9 cellular contexts compared by ENCODE assay signal in genomic region chr14:68249534-68250517, GRCh38.
DNase-seq lines count a peak whose midpoint lies in the region; ATAC-seq and TF ChIP-seq lines count a peak whose summit lies in the region.
"Had no signal": no experiment of that assay in that cellular context is flagged by ENCODE, and none has a peak within 500 bp of the region (broad histone marks: within the 10 kb centered on the region; RNA-seq: fewer than 3 reads in every experiment).

No MANE protein-coding gene starts in this region.

- no peak overlapping the region for H2BK15ac ChIP-seq in mesendoderm (replicated peaks; ENCODE audit: low read depth)
- no peak overlapping the region for H2BK15ac ChIP-seq in neuronal stem cell (ENCODE audit: low read length)

- H3K27me3 ChIP-seq in right atrium auricular region (no peaks in the 10 kb centered on the region), breast epithelium (no peaks in the 10 kb centered on the region), mesendoderm (ENCODE audit: insufficient read depth, low read length, poor library complexity) (no peaks in the 10 kb centered on the region), neuronal stem cell (ENCODE audit: control insufficient read depth in 3 of 3, insufficient read depth in 3 of 3, low read depth in 1 of 3, low read length in 3 of 3) (no peaks in the 10 kb centered on the region)

- no CpG with 5 or more reads among the region's 4 CpGs for WGBS in mesendoderm (ENCODE audit: extremely low coverage, insufficient coverage, low lambda C conversion rate)
- WGBS in neuronal stem cell (ENCODE audit: extremely low coverage in 2 of 2, insufficient read length in 2 of 2, insufficient replicate concordance in 1 of 2), 2 donors = no CpG with 5 or more reads among the region's 4 CpGs

- H2AFZ ChIP-seq in neuronal stem cell (ENCODE audit: low read length) = no peak overlapping the region

- H3K9ac ChIP-seq in mesendoderm (ENCODE audit: low read length) (no peak overlapping the region), neuronal stem cell (ENCODE audit: low read depth, low read length, poor library complexity) (no peak overlapping the region)

- H2BK5ac ChIP-seq in mesendoderm (ENCODE audit: low read length) (no peak overlapping the region), neuronal stem cell (ENCODE audit: low read length) (no peak overlapping the region)

- TF ChIP-seq CTCF in right atrium auricular region (IDR thresholded peaks at IDR 0.05) = no peak
- peak in 1 of 3 donors; percentile 7 for TF ChIP-seq CTCF in breast epithelium (IDR thresholded peaks at IDR 0.05)

- no peak for ATAC-seq in left cardiac atrium
- ATAC-seq in HG03159 (IDR thresholded peaks at IDR 0.05; ENCODE audit: unreplicated experiment) = no peak

- H3K4ac ChIP-seq in mesendoderm (ENCODE audit: low read depth, low read length) (peak overlapping the region; percentile 36), neuronal stem cell (ENCODE audit: low read length) (no peak overlapping the region)

- H4K91ac ChIP-seq in neuronal stem cell (ENCODE audit: low read depth, low read length, poor library complexity) = no peak overlapping the region

- H2BK12ac ChIP-seq in neuronal stem cell (ENCODE audit: low read length) = no peak overlapping the region

- H4K8ac ChIP-seq in mesendoderm (ENCODE audit: low read depth, low read length) (no peak overlapping the region), neuronal stem cell (ENCODE audit: low read depth, low read length) (no peak overlapping the region)

- H3K4me2 ChIP-seq in mesendoderm (ENCODE audit: low read length) (no peak overlapping the region), neuronal stem cell (ENCODE audit: insufficient read depth, low read length, poor library complexity, severe bottlenecking) (no peak overlapping the region)

- peak overlapping the region; percentile 60 for H3K18ac ChIP-seq in mesendoderm (ENCODE audit: low read length)
- no peak overlapping the region for H3K18ac ChIP-seq in neuronal stem cell (ENCODE audit: low read length)

- H3K36me3 ChIP-seq in right atrium auricular region (no peaks in the 10 kb centered on the region), breast epithelium (no peaks in the 10 kb centered on the region), mesendoderm (ENCODE audit: control insufficient read depth, insufficient read depth, low read length) (no peaks in the 10 kb centered on the region), neuronal stem cell (replicated peaks in 1 of 2; ENCODE audit: control insufficient read depth in 2 of 2, insufficient read depth in 2 of 2, low read length in 2 of 2) (no peaks in the 10 kb centered on the region)

- peak overlapping the region; percentile 38 for H2BK120ac ChIP-seq in mesendoderm (ENCODE audit: low read depth, low read length)
- H2BK120ac ChIP-seq in neuronal stem cell (ENCODE audit: low read depth, low read length) = no peak overlapping the region

- no peak overlapping the region for H3K23ac ChIP-seq in mesendoderm (ENCODE audit: low read length)
- no peak overlapping the region for H3K23ac ChIP-seq in neuronal stem cell (ENCODE audit: low read depth, low read length, poor library complexity)

- intact Hi-C loops in left cardiac atrium (cut with DNase I) = loop anchor here (2.0 to 5.0 kb wide), 5 partner anchors 108 to 567 kb away; no protein-coding TSS in a partner anchor
- intact Hi-C loops in breast epithelium (cut with DNase I; ENCODE audit: low total_unique reads) = loop anchor here (5.0 kb wide), 1 partner anchor 537 kb away; no protein-coding TSS in a partner anchor

- H3K79me1 ChIP-seq in mesendoderm (ENCODE audit: low read length) (no peaks in the 10 kb centered on the region), neuronal stem cell (ENCODE audit: low read depth, low read length) (no peaks in the 10 kb centered on the region)

- H2AK5ac ChIP-seq in mesendoderm (ENCODE audit: low read length) = no peak overlapping the region
- no peak overlapping the region for H2AK5ac ChIP-seq in neuronal stem cell (ENCODE audit: low read depth, low read length)

- no peak for TF ChIP-seq POLR2A in breast epithelium (IDR thresholded peaks at IDR 0.05)

- H3K14ac ChIP-seq in neuronal stem cell (ENCODE audit: low read length) = no peak overlapping the region

- H3K4me1 ChIP-seq in right atrium auricular region = peaks cover 4 to 71% of the 10 kb centered on the region in 2 donors
- H3K4me1 ChIP-seq in breast epithelium = peaks cover 11 to 48% of the 10 kb centered on the region in 2 donors
- H3K4me1 ChIP-seq in mesendoderm (ENCODE audit: control insufficient read depth, low read depth, low read length) = peaks cover 4% of the 10 kb centered on the region
- H3K4me1 ChIP-seq in neuronal stem cell (ENCODE audit: control insufficient read depth in 2 of 2, insufficient read depth in 1 of 2, low read depth in 1 of 2, low read length in 2 of 2) = peaks cover 15 to 39% of the 10 kb centered on the region in 2 donors

- no peak overlapping the region for H3K56ac ChIP-seq in mesendoderm (ENCODE audit: low read length)

- no peak overlapping the region for H4K5ac ChIP-seq in mesendoderm (ENCODE audit: low read length)

- no peaks in the 10 kb centered on the region for H3K79me2 ChIP-seq in mesendoderm (ENCODE audit: control insufficient read depth, insufficient read depth, low read length)

- no peak for DNase-seq in right atrium auricular region (ENCODE audit: low spot score)
- no peak for DNase-seq in left cardiac atrium
- no peak for DNase-seq in breast epithelium (ENCODE audit: low spot score in 2 of 2)
- no peak for DNase-seq in mesendoderm
- DNase-seq in neuronal stem cell (ENCODE audit: low spot score) = no peak
- DNase-seq in kidney glomerular epithelial cell (lab: John Stamatoyannopoulos, UW) = no peak
- no peak for DNase-seq in GM19240 (ENCODE audit: insufficient read length, low spot score)
- DNase-seq: T-helper 1 cell had no signal

- H3K27ac ChIP-seq in right atrium auricular region (peak overlapping the region; percentile 85 to 87), breast epithelium (peak overlapping the region; percentile 83 to 90), mesendoderm (ENCODE audit: low read depth, low read length) (no peak overlapping the region), neuronal stem cell (replicated peaks; ENCODE audit: low read length) (no peak overlapping the region)

- H3K4me3 ChIP-seq in right atrium auricular region (no peak overlapping the region), breast epithelium (no peak overlapping the region), mesendoderm (ENCODE audit: low read length) (no peak overlapping the region), neuronal stem cell (ENCODE audit: low read length in 2 of 2) (no peak overlapping the region)

- H3K9me3 ChIP-seq in right atrium auricular region (no peaks in the 10 kb centered on the region), breast epithelium (no peaks in the 10 kb centered on the region), neuronal stem cell (replicated peaks in 1 of 2; ENCODE audit: control insufficient read depth in 2 of 2, insufficient read depth in 1 of 2, low read depth in 1 of 2, low read length in 2 of 2) (no peaks in the 10 kb centered on the region)

Comparison
In these comparisons a context has a peak if more than half of its experiments do, and no peak if none do; other contexts are left out.
1. H3K27ac ChIP-seq: peak in right atrium auricular region (2 of 2) and breast epithelium (2 of 2); none in mesendoderm (single experiment) and neuronal stem cell (single experiment).